ENCODE assay signal across 11 cellular contexts in genomic region chr11:81870066-81870412, GRCh38.
A peak's percentile ranks its signal among the peaks of the same experiment; 100 is the strongest.
DNase-seq lines count a peak whose midpoint lies in the region; ATAC-seq and TF ChIP-seq lines count a peak whose summit lies in the region.
"Had no signal": no experiment of that assay in that cellular context is flagged by ENCODE, and none has a peak within 500 bp of the region (broad histone marks: within the 10 kb centered on the region; RNA-seq: fewer than 3 reads in every experiment).

No MANE protein-coding gene starts in this region.

- ATAC-seq in SK-N-SH treated with all-trans-retinoic acid at 6 μM for 48 hours (no peak), GM21515 (IDR thresholded peaks at IDR 0.05; ENCODE audit: unreplicated experiment) (peak; percentile 60), HG03432 (IDR thresholded peaks at IDR 0.05; ENCODE audit: unreplicated experiment) (peak; percentile 69), esophagus mucosa (peak; percentile 20)

- H3K4me1 ChIP-seq in SK-N-SH (ENCODE audit: control insufficient read depth in 1 of 2, insufficient read depth in 2 of 2, low read depth in 1 of 2, low read length in 1 of 2), result no peaks in the 10 kb centered on the region
- H3K4me1 ChIP-seq: sigmoid colon, testis had no signal

- no peak for DNase-seq in SK-N-SH
- DNase-seq in activated gamma-delta T cell treated with Interleukin-2 at 50 U/mL for 16 hours, result no peak
- no peak for DNase-seq in caudate nucleus (lab: John Stamatoyannopoulos, UW)
- no peak for DNase-seq in effector CD4-positive, alpha-beta T cell
- DNase-seq: sigmoid colon, testis had no signal

- no peak overlapping the region for H2AFZ ChIP-seq in SK-N-SH (ENCODE audit: low read depth)

- no peaks in the 10 kb centered on the region for H3F3A ChIP-seq in SK-N-SH (replicated peaks; ENCODE audit: insufficient read depth)

- H3K9ac ChIP-seq in SK-N-SH, result no peak overlapping the region

- H4K20me1 ChIP-seq in SK-N-SH (ENCODE audit: insufficient read depth), result no peaks in the 10 kb centered on the region

- H3K27me3 ChIP-seq in SK-N-SH (ENCODE audit: insufficient read depth), result no peaks in the 10 kb centered on the region
- H3K27me3 ChIP-seq: sigmoid colon, testis had no signal

- TF ChIP-seq RAD21 in SK-N-SH (IDR thresholded peaks at IDR 0.05; ENCODE audit: low read length), result no peak

- no peak overlapping the region for H3K4me3 ChIP-seq in SK-N-SH (ENCODE audit: low read depth in 2 of 2, low read length in 1 of 2)
- H3K4me3 ChIP-seq: sigmoid colon, testis had no signal

- WGBS in SK-N-SH (ENCODE audit: low lambda C conversion rate), result 2% methylated on average over 3 of the region's 3 CpGs

- H3K27ac ChIP-seq in SK-N-SH (ENCODE audit: low read depth in 2 of 2, low read length in 1 of 2) (no peak overlapping the region), caudate nucleus (ENCODE audit: low read depth, low read length) (no peak overlapping the region)
- H3K27ac ChIP-seq: RWPE1, sigmoid colon, testis had no signal

- no peak for TF ChIP-seq CTCF in SK-N-SH (IDR thresholded peaks at IDR 0.05)

- H3K4me2 ChIP-seq in SK-N-SH, result 0 out of 2 replicates have a peak overlapping the region, but pooled peaks have one; percentile 24

- no peaks in the 10 kb centered on the region for H3K9me3 ChIP-seq in SK-N-SH
- H3K9me3 ChIP-seq: sigmoid colon, testis had no signal

- no peaks in the 10 kb centered on the region for H3K9me2 ChIP-seq in SK-N-SH

- no peaks in the 10 kb centered on the region for H3K79me2 ChIP-seq in SK-N-SH (ENCODE audit: insufficient read depth)

- H3K36me3 ChIP-seq in SK-N-SH (replicated peaks in 1 of 2; ENCODE audit: control insufficient read depth in 1 of 2, insufficient read depth in 2 of 2, low read length in 1 of 2), result no peaks in the 10 kb centered on the region
- H3K36me3 ChIP-seq: sigmoid colon had no signal

- CTCF ChIA-PET in SK-N-SH (lab: Yijun Ruan, JAX), result no interaction called here

- POLR2A ChIA-PET in SK-N-SH (lab: Yijun Ruan, JAX), result no interaction called here

- TF ChIP-seq EP300 in SK-N-SH (IDR thresholded peaks at IDR 0.05; ENCODE audit: borderline replicate concordance in 1 of 2, low read depth in 1 of 2, low read length in 1 of 2), result no peak

TF ChIP-seq in SK-N-SH, 30 proteins besides CTCF, POLR2A, EP300 and RAD21:
- TF ChIP-seq YY1 (IDR thresholded peaks at IDR 0.05; ENCODE audit: low read depth) (no peak), SIN3A (IDR thresholded peaks at IDR 0.05; ENCODE audit: borderline replicate concordance, low read depth, low read length) (no peak), RFX5 (IDR thresholded peaks at IDR 0.05; ENCODE audit: low read length) (no peak), MAX (IDR thresholded peaks at IDR 0.05; ENCODE audit: low read depth) (no peak), FOXM1 (IDR thresholded peaks at IDR 0.05; ENCODE audit: low read depth) (no peak), TCF12 (IDR thresholded peaks at IDR 0.05) (no peak), GABPA (IDR thresholded peaks at IDR 0.05; ENCODE audit: low read depth) (no peak), USF2 (IDR thresholded peaks at IDR 0.05; ENCODE audit: borderline replicate concordance, low read depth, low read length) (no peak), MEF2A (IDR thresholded peaks at IDR 0.05; ENCODE audit: borderline replicate concordance, low read depth) (no peak), CHD2 (IDR thresholded peaks at IDR 0.05; ENCODE audit: low read length, partially characterized antibody) (no peak), RCOR1 (IDR thresholded peaks at IDR 0.05; ENCODE audit: low read length) (no peak), POLR2AphosphoS5 (IDR thresholded peaks at IDR 0.05; ENCODE audit: low read depth, low read length) (no peak), PBX3 (IDR thresholded peaks at IDR 0.05) (no peak), FOXJ3 (CRISPR knock-in tag; IDR thresholded peaks at IDR 0.05) (no peak), ELF1 (IDR thresholded peaks at IDR 0.05) (no peak)

TF ChIP-seq in SK-N-SH treated with all-trans-retinoic acid at 6 μM for 48 hours, 23 proteins besides CTCF, POLR2A, EP300 and RAD21:
- TF ChIP-seq CSRNP3 (CRISPR knock-in tag; IDR thresholded peaks at IDR 0.05) (no peak), PPARA (CRISPR knock-in tag; IDR thresholded peaks at IDR 0.05; ENCODE audit: borderline replicate concordance) (no peak), TSHZ2 (CRISPR knock-in tag; IDR thresholded peaks at IDR 0.05) (no peak), ZC3H10 (CRISPR knock-in tag; IDR thresholded peaks at IDR 0.05) (no peak), ZNF70 (CRISPR knock-in tag; IDR thresholded peaks at IDR 0.05) (no peak), ZNF8 (CRISPR knock-in tag; IDR thresholded peaks at IDR 0.05) (no peak), ESRRG (CRISPR knock-in tag; IDR thresholded peaks at IDR 0.05) (no peak)
